ENCODE assay signal across 8 cellular contexts in genomic region chr2:126655500-126656310, GRCh38. TPM values are rescaled to one million over a fixed set of nuclear protein-coding genes. Genes with fewer than 3 reads are reported as not detected.
A peak's percentile ranks its signal among the peaks of the same experiment; 100 is the strongest.
DNase-seq lines count a peak whose midpoint lies in the region; ATAC-seq and TF ChIP-seq lines count a peak whose summit lies in the region.

A gene with protein sequence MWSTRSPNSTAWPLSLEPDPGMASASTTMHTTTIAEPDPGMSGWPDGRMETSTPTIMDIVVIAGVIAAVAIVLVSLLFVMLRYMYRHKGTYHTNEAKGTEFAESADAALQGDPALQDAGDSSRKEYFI (plus strand): TSS chr2:126656158. CDS start chr2:126656264, 106 bp downstream.

- peak within 1 kb of the TSS; percentile 49 for H3K9ac ChIP-seq in rectal smooth muscle tissue (ENCODE audit: low read length)

- in situ Hi-C loops in Panc1 (cut with HindIII; ENCODE audit: low pct_unique_long_range_greater_than_20kb, low sequenced_read_pairs): no loop called here

- H3K4me3 ChIP-seq in Panc1 (ENCODE audit: low read depth in 2 of 2, low read length in 2 of 2) (no peak within 1 kb of the TSS), right atrium auricular region (peak within 1 kb of the TSS; percentile 62 to 76), rectal smooth muscle tissue (ENCODE audit: low read length) (peak within 1 kb of the TSS; percentile 80)

- H3K27me3 ChIP-seq in Panc1 (ENCODE audit: control insufficient read depth, insufficient read depth, low read length): no peaks in the 10 kb centered on the region
- no peaks in the 10 kb centered on the region for H3K27me3 ChIP-seq in right atrium auricular region
- no peaks in the 10 kb centered on the region for H3K27me3 ChIP-seq in rectal smooth muscle tissue (ENCODE audit: control insufficient read depth, insufficient read depth, low read length)

- H3K9me3 ChIP-seq in Panc1 (ENCODE audit: control insufficient read depth, insufficient read depth, low read depth, low read length) (no peaks in the 10 kb centered on the region), right atrium auricular region (no peaks in the 10 kb centered on the region)

- H3K27ac ChIP-seq in Panc1 (ENCODE audit: low read length) (peak within 1 kb of the TSS; percentile 82), right atrium auricular region (peak within 1 kb of the TSS; percentile 92 to 99), rectal smooth muscle tissue (ENCODE audit: low read depth, low read length) (peak within 1 kb of the TSS; percentile 89)

- POLR2A ChIA-PET in Panc1 (lab: Charles Lee): no interaction called here

- DNase-seq in Panc1 (ENCODE audit: low read depth, low spot score): no peak
- DNase-seq in amniotic epithelial cell (ENCODE audit: low read depth): peak; percentile 65
- DNase-seq in right atrium auricular region (ENCODE audit: low spot score): peak; percentile 91
- no peak for DNase-seq in midbrain (lab: John Stamatoyannopoulos, UW)
- DNase-seq in DMS114 treated with DMSO at 0.1 percent for 48 hours (lab: John Stamatoyannopoulos, UW; ENCODE audit: unreplicated experiment): no peak

- BruUV-seq in Panc1 (replicated peaks; lab: Mats Ljungman, UMichigan): no TSS peak

- TF ChIP-seq CTCF in Panc1 (IDR thresholded peaks at IDR 0.05): no peak
- no peak for TF ChIP-seq CTCF in right atrium auricular region (IDR thresholded peaks at IDR 0.05)

- H3K4me1 ChIP-seq in Panc1 (ENCODE audit: control insufficient read depth, insufficient read depth, low read length) (peaks cover 30% of the 10 kb centered on the region), right atrium auricular region (peaks cover 0 to 62% of the 10 kb centered on the region in 2 donors), rectal smooth muscle tissue (ENCODE audit: control insufficient read depth, insufficient read depth, low read length) (peaks cover 27% of the 10 kb centered on the region)

- H3K36me3 ChIP-seq in Panc1 (ENCODE audit: control insufficient read depth, insufficient read depth, low read length) (no peaks in the 10 kb centered on the region), right atrium auricular region (no peaks in the 10 kb centered on the region), rectal smooth muscle tissue (ENCODE audit: control insufficient read depth, insufficient read depth, low read length) (no peaks in the 10 kb centered on the region)

- ATAC-seq in GM18508 (IDR thresholded peaks at IDR 0.05; ENCODE audit: insufficient read depth, unreplicated experiment): peak; percentile 25
- peak; percentile 40 for ATAC-seq in HG02759 (IDR thresholded peaks at IDR 0.05; ENCODE audit: unreplicated experiment)
- no peak for ATAC-seq in Panc1

- intact Hi-C loops in Panc1 (cut with micrococcal nuclease; ENCODE audit: unreplicated experiment): no loop called here

- CTCF ChIA-PET in Panc1 (lab: Charles Lee): no interaction called here

RNA-seq across cellular contexts. Expression of the gene that starts here (rescaled TPM):
- total RNA-seq in Panc1 (2021; ENCODE audit: unreplicated experiment): 0.57 TPM
- polyA plus RNA-seq in Panc1 (2012; ENCODE audit: insufficient read length): not detected
- total RNA-seq in right atrium auricular region: 10 to 100 TPM; 53.8 to 74.9 TPM

Comparison
In these comparisons a context has a peak if more than half of its experiments do, and no peak if none do; other contexts are left out.
1. RNA of the gene that starts here (total RNA-seq): 53.8 to 74.9 TPM in right atrium auricular region; 0.57 TPM in Panc1 (single experiment); every median in the first group is over 10 times any median in the second.
2. DNase-seq: peak in amniotic epithelial cell (single experiment) and right atrium auricular region (single experiment); none in Panc1 (single experiment), midbrain (single experiment) and DMS114 treated with DMSO at 0.1 percent for 48 hours (single experiment).
3. H3K4me3 ChIP-seq: peak in right atrium auricular region (2 of 2) and rectal smooth muscle tissue (single experiment); none in Panc1 (0 of 2).
4. Peak in every context shown above with its lines, with median percentiles within 50 percentile points of each other: H3K27ac ChIP-seq.